ENCODE assay signal across 1 cellular context in the genomic region with DNA sequence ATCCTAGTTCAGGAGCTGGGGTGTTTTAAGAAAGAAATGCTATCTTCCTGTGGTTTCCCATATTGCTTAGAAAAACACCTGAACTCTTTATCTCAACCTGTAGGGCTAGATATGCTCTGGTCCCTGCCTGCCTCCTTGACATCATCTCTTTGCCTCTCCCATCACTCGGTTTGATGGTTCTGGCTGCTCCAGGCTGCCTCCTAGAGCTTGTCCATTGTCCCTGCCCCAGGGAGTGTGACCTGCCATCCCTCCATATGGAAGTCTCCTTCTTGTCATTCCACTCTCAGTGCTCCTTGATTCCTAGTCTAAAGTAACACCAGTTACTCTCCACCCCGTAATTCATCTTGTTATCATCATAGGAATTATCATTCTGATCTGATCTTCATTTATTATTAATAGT.
TF ChIP-seq lines count a peak whose summit lies in the region.

No MANE protein-coding gene starts in this region.

TF ChIP-seq in GM23338, 12 proteins besides CTCF, POLR2A, EP300 and RAD21 (continued from another document):
- TF ChIP-seq, protein P1, sequence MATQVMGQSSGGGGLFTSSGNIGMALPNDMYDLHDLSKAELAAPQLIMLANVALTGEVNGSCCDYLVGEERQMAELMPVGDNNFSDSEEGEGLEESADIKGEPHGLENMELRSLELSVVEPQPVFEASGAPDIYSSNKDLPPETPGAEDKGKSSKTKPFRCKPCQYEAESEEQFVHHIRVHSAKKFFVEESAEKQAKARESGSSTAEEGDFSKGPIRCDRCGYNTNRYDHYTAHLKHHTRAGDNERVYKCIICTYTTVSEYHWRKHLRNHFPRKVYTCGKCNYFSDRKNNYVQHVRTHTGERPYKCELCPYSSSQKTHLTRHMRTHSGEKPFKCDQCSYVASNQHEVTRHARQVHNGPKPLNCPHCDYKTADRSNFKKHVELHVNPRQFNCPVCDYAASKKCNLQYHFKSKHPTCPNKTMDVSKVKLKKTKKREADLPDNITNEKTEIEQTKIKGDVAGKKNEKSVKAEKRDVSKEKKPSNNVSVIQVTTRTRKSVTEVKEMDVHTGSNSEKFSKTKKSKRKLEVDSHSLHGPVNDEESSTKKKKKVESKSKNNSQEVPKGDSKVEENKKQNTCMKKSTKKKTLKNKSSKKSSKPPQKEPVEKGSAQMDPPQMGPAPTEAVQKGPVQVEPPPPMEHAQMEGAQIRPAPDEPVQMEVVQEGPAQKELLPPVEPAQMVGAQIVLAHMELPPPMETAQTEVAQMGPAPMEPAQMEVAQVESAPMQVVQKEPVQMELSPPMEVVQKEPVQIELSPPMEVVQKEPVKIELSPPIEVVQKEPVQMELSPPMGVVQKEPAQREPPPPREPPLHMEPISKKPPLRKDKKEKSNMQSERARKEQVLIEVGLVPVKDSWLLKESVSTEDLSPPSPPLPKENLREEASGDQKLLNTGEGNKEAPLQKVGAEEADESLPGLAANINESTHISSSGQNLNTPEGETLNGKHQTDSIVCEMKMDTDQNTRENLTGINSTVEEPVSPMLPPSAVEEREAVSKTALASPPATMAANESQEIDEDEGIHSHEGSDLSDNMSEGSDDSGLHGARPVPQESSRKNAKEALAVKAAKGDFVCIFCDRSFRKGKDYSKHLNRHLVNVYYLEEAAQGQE (IDR thresholded peaks at IDR 0.05; ENCODE audit: unreplicated experiment) = no peak
- no peak for TF ChIP-seq EZH2phosphoT487 (IDR thresholded peaks at IDR 0.05; ENCODE audit: unreplicated experiment)
- TF ChIP-seq CREB1 (CRISPR knock-in tag; IDR thresholded peaks at IDR 0.05; ENCODE audit: low read depth) = no peak
- no peak for TF ChIP-seq ZNF331 (CRISPR knock-in tag; IDR thresholded peaks at IDR 0.05; ENCODE audit: low read depth)
- no peak for TF ChIP-seq ZNF114 (CRISPR knock-in tag; IDR thresholded peaks at IDR 0.05)
- TF ChIP-seq STAT1 (IDR thresholded peaks at IDR 0.05; ENCODE audit: unreplicated experiment) = no peak
- TF ChIP-seq, protein P2, sequence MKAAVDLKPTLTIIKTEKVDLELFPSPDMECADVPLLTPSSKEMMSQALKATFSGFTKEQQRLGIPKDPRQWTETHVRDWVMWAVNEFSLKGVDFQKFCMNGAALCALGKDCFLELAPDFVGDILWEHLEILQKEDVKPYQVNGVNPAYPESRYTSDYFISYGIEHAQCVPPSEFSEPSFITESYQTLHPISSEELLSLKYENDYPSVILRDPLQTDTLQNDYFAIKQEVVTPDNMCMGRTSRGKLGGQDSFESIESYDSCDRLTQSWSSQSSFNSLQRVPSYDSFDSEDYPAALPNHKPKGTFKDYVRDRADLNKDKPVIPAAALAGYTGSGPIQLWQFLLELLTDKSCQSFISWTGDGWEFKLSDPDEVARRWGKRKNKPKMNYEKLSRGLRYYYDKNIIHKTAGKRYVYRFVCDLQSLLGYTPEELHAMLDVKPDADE (IDR thresholded peaks at IDR 0.05) = no peak
- TF ChIP-seq POLR2AphosphoS5 (IDR thresholded peaks at IDR 0.05; ENCODE audit: low read depth) = no peak
